ENCODE assay signal across 22 cellular contexts in the genomic region with DNA sequence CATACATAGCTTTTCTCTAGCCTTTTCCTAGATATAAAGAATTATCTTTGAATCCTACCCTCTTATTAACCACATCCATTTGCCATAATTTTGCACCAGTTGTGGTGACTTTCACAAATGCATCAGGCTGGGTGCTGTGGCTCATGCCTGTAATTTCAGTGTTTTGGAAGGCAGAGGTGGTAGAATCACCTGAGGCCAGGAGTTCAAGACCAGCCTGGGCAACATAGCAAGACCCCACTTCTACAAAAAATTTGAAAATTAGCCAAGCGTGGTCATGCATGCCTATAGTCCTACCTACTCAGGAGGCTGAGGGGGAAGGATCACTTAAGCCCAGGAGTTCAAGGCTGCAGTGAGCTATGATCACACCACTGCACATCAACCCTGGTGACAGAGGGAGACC.
DNase-seq lines count a peak whose midpoint lies in the region; ATAC-seq, FAIRE-seq and TF ChIP-seq lines count a peak whose summit lies in the region.
"Had no signal": no experiment of that assay in that cellular context is flagged by ENCODE, and none has a peak within 500 bp of the region (broad histone marks: within the 10 kb centered on the region; RNA-seq: fewer than 3 reads in every experiment).

No MANE protein-coding gene starts in this region.

- TF ChIP-seq EP300 in HepG2 (IDR thresholded peaks at IDR 0.05; ENCODE audit: low read depth in 2 of 2, low read length in 2 of 2) (no peak), HepG2 (CRISPR knock-in tag; IDR thresholded peaks at IDR 0.05; ENCODE audit: borderline replicate concordance) (no peak)

- no TSS peak for BruUV-seq in HepG2 (replicated peaks; lab: Mats Ljungman, UMichigan)

- in situ Hi-C loops in HepG2 (cut with HindIII; ENCODE audit: extremely low pct_ligation_motif_present, low pct_unique_long_range_greater_than_20kb), result no loop called here

- TF ChIP-seq POLR2A in HepG2 (IDR thresholded peaks at IDR 0.05; ENCODE audit: insufficient read depth in 1 of 2, low read depth in 2 of 2, low read length in 2 of 2), result no peak
- no peak for TF ChIP-seq POLR2A in right lobe of liver (IDR thresholded peaks at IDR 0.05)
- TF ChIP-seq POLR2A in uterus (IDR thresholded peaks at IDR 0.05), result no peak

- H3K4me3 ChIP-seq in HepG2 (replicated peaks in 1 of 3; ENCODE audit: insufficient read depth in 1 of 3, low read depth in 2 of 3, low read length in 3 of 3) (no peak overlapping the region), right lobe of liver (no peak overlapping the region), bronchial epithelial cell (ENCODE audit: low read depth, low read length) (no peak overlapping the region), uterus (no peak overlapping the region)
- H3K4me3 ChIP-seq: A549; BLaER1 treated with 17β-estradiol and CSF1 and Interleukin-3, amounts not matched to agents 10 nM and 100 nM had no signal

- H3K9me3 ChIP-seq in HepG2 (ENCODE audit: low read length) (no peaks in the 10 kb centered on the region), right lobe of liver (no peaks in the 10 kb centered on the region), uterus (no peaks in the 10 kb centered on the region)
- H3K9me3 ChIP-seq: A549; BLaER1 treated with 17β-estradiol and CSF1 and Interleukin-3, amounts not matched to agents 10 nM and 100 nM; Caco-2 had no signal

- H3K4me2 ChIP-seq in HepG2 (ENCODE audit: low read depth, low read length), result no peak overlapping the region
- H3K4me2 ChIP-seq: A549; BLaER1 treated with 17β-estradiol and CSF1 and Interleukin-3, amounts not matched to agents 10 nM and 100 nM had no signal

- no peaks in the 10 kb centered on the region for H4K20me1 ChIP-seq in HepG2 (ENCODE audit: insufficient read depth, low read length)
- H4K20me1 ChIP-seq: BLaER1 treated with 17β-estradiol and CSF1 and Interleukin-3, amounts not matched to agents 10 nM and 100 nM had no signal

- DNase-seq in HepG2 (ENCODE audit: low spot score) (no peak), right lobe of liver (no peak), bronchial epithelial cell (ENCODE audit: low read depth) (no peak), uterus (no peak), GDM1 (lab: John Stamatoyannopoulos, UW) (no peak)
- DNase-seq: AML-193; Caco-2; CD4-positive, alpha-beta T cell; CD8-positive, alpha-beta T cell; DMS 273 treated with DMSO at 0.1 percent for 48 hours; DMS153; DMS53; DMS79; DND-41; EL; GF-D8 had no signal

- H2AFZ ChIP-seq in HepG2 (ENCODE audit: low read length), result no peak overlapping the region

- intact Hi-C loops in HepG2 (cut with micrococcal nuclease; ENCODE audit: unreplicated experiment), result no loop called here
- intact Hi-C loops in right lobe of liver (cut with DNase I), result no loop called here
- intact Hi-C loops in uterus (cut with DNase I; ENCODE audit: low total_unique reads), result no loop called here

- no peak overlapping the region for H3K9ac ChIP-seq in HepG2 (ENCODE audit: insufficient read depth, low read depth, low read length)
- H3K9ac ChIP-seq: BLaER1 treated with 17β-estradiol and CSF1 and Interleukin-3, amounts not matched to agents 10 nM and 100 nM had no signal

- WGBS in HepG2 (ENCODE audit: low lambda C conversion rate), result 0% methylated on average over 1 of the region's 1 CpG
- WGBS in right lobe of liver (ENCODE audit: insufficient coverage, low coverage, low lambda C conversion rate, missing lambda C conversion rate), result 50% methylated on average over 1 of the region's 1 CpG

- no peaks in the 10 kb centered on the region for H3K36me3 ChIP-seq in HepG2 (replicated peaks in 1 of 2; ENCODE audit: control insufficient read depth in 1 of 2, insufficient read depth in 2 of 2, low read length in 2 of 2)
- no peaks in the 10 kb centered on the region for H3K36me3 ChIP-seq in right lobe of liver
- no peaks in the 10 kb centered on the region for H3K36me3 ChIP-seq in bronchial epithelial cell (ENCODE audit: control insufficient read depth, insufficient read depth, low read length)
- no peaks in the 10 kb centered on the region for H3K36me3 ChIP-seq in uterus
- H3K36me3 ChIP-seq: BLaER1 treated with 17β-estradiol and CSF1 and Interleukin-3, amounts not matched to agents 10 nM and 100 nM had no signal

- H3K27ac ChIP-seq in HepG2 (ENCODE audit: extremely low read length, insufficient read depth, low read length) (no peak overlapping the region), right lobe of liver (no peak overlapping the region), uterus (no peak overlapping the region)
- H3K27ac ChIP-seq: 22Rv1; A549; BLaER1 treated with 17β-estradiol and CSF1 and Interleukin-3, amounts not matched to agents 10 nM and 100 nM; C4-2B had no signal

- no peaks in the 10 kb centered on the region for H3K27me3 ChIP-seq in HepG2 (ENCODE audit: control insufficient read depth in 1 of 2, insufficient read depth in 2 of 2, low read length in 2 of 2)
- H3K27me3 ChIP-seq in right lobe of liver, result no peaks in the 10 kb centered on the region
- no peaks in the 10 kb centered on the region for H3K27me3 ChIP-seq in bronchial epithelial cell (ENCODE audit: control insufficient read depth, insufficient read depth, low read length)
- H3K27me3 ChIP-seq in uterus, result no peaks in the 10 kb centered on the region
- H3K27me3 ChIP-seq: BLaER1 treated with 17β-estradiol and CSF1 and Interleukin-3, amounts not matched to agents 10 nM and 100 nM had no signal

- H3K4me1 ChIP-seq in HepG2 (ENCODE audit: insufficient read depth, low read length) (peaks cover 6% of the 10 kb centered on the region; the same call in 1 of the 2 replicates), right lobe of liver (no peaks in the 10 kb centered on the region), uterus (no peaks in the 10 kb centered on the region)
- H3K4me1 ChIP-seq: BLaER1 treated with 17β-estradiol and CSF1 and Interleukin-3, amounts not matched to agents 10 nM and 100 nM had no signal

- no peaks in the 10 kb centered on the region for H3K79me2 ChIP-seq in HepG2 (ENCODE audit: insufficient read depth, low read length)

- no peak for TF ChIP-seq CTCF in HepG2 (CRISPR knock-in tag; IDR thresholded peaks at IDR 0.05)
- no peak for TF ChIP-seq CTCF in right lobe of liver (IDR thresholded peaks at IDR 0.05)
- no peak for TF ChIP-seq CTCF in bronchial epithelial cell (IDR thresholded peaks at IDR 0.05; ENCODE audit: insufficient read depth, low read length, severe bottlenecking)
- TF ChIP-seq CTCF in uterus (IDR thresholded peaks at IDR 0.05), result no peak

- POLR2A ChIA-PET in HepG2 (lab: Yijun Ruan, JAX), result no interaction called here

- FAIRE-seq in HepG2 (lab: Jason Lieb, UNC) (no peak), bronchial epithelial cell (lab: Jason Lieb, UNC) (peak; percentile 32)
- FAIRE-seq: A549, GM12891, GM19239 had no signal

- no peak for TF ChIP-seq RAD21 in HepG2 (CRISPR knock-in tag; IDR thresholded peaks at IDR 0.05)

- ATAC-seq in HepG2, result no peak
- ATAC-seq in right lobe of liver, result no peak
- ATAC-seq: A549; CD8-positive, alpha-beta T cell had no signal

- CTCF ChIA-PET in HepG2 (lab: Yijun Ruan, JAX; ENCODE audit: low intra/inter-chr PET ratio, low total read pairs), result no interaction called here

TF ChIP-seq in HepG2, 621 proteins besides CTCF, POLR2A, EP300 and RAD21:
- TF ChIP-seq ZNF121 (CRISPR knock-in tag; IDR thresholded peaks at IDR 0.05) (peak; percentile 93), CEBPG (CRISPR knock-in tag; IDR thresholded peaks at IDR 0.05) (no peak)
